In the genomic region with DNA sequence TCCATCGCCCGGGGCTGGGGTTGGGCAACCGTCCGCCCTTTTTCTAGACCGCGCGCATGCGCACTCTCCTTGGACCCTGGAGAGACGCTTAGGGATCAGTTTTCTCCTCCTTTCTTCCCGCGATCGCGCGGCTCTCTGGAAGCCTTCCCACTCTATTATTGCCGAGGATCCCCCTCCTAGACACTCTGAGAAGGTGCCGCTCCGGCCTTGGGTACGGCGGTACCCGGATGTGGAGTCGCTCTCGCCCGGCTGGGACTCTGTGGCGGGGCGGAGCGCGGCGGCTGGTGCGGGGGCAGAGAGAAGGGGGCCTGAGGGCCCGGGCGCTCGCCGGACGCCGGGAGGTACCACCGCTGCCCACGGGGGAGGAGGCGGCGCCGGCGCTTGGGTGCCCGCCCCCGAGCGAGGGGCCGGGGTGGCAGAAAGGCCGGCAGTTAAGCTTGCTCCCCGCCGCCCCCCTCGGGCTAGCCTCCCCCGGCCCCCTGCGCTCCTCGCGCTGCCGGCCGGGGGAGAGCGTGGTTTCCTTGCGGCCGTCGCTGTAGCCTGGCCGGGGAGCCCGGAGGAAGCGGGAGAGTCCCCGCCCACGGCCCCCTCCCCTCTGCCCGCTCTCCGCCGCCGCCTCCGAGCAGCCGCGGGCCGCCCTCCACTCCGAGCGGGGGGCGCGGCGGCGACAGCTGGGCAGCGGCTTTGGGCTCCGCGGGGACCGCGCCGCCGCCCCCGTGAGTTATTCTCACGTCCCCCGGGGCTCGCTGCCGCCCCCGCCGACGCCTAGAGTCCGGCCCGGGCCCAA, we compare ENCODE assay signal across 8 cellular contexts. TPM values are rescaled to one million over a fixed set of nuclear protein-coding genes. Genes with fewer than 3 reads are reported as not detected.
DNase-seq lines count a peak whose midpoint lies in the region; ATAC-seq and TF ChIP-seq lines count a peak whose summit lies in the region.

A gene (plus strand): TSS at position 69 of the 787 bp plus-strand sequence. CDS start 792 bp downstream, outside the sequence.

- 0 to 1% (median 0%) methylated on average over 31 to 94 of the region's 95 CpGs for WGBS in stomach, 5 donors

- H3K9me3 Mint-ChIP-seq in endothelial cell (ENCODE audit: unreplicated experiment), result no peaks in the 10 kb centered on the region

- POLR2A ChIA-PET in BJ (lab: Charles Lee), result interaction anchor here (0.6 to 0.7 kb wide), 3 partner anchors 19 to 79 kb away, joined by 3 to 4 read pairs (median 3); no protein-coding TSS in a partner anchor

- H3K4me1 Mint-ChIP-seq in endothelial cell (ENCODE audit: unreplicated experiment), result peaks cover 32% of the 10 kb centered on the region

- peaks cover 0 to 47% (median 29%) of the 10 kb centered on the region in 4 donors for H3K4me1 ChIP-seq in stomach

- CTCF ChIA-PET in BJ (lab: Yijun Ruan, JAX), result interaction anchor here (0.8 to 1.5 kb wide), 3 partner anchors 15 to 140 kb away, joined by 3 to 6 read pairs (median 4); a partner anchor contains a TSS

- H3K4me3 Mint-ChIP-seq in endothelial cell (ENCODE audit: unreplicated experiment), result peak within 1 kb of the TSS; percentile 95

- H3K27ac ChIP-seq in stomach, result peak within 1 kb of the TSS; percentile 94 to 99 (median 98)

- ATAC-seq in GM18909 (IDR thresholded peaks at IDR 0.05; ENCODE audit: poor library complexity, unreplicated experiment), result peak; percentile 70
- peak; percentile 46 for ATAC-seq in HG03108 (IDR thresholded peaks at IDR 0.05; ENCODE audit: unreplicated experiment)

- TF ChIP-seq CTCF in BJ (IDR thresholded peaks at IDR 0.05; ENCODE audit: insufficient read depth, low read depth, low read length) (no peak), endothelial cell (IDR thresholded peaks at IDR 0.05; ENCODE audit: unreplicated experiment) (no peak), stomach (IDR thresholded peaks at IDR 0.05) (peak in 1 of 7 experiments; percentile 3)

- intact Hi-C loops in stomach (cut with DNase I; ENCODE audit: low total_unique reads), result loop anchor here (10.0 kb wide), 1 partner anchor 126 kb away; a partner anchor contains a TSS

- DNase-seq in BJ (ENCODE audit: low read depth) (peak; percentile 70), NCI-H345 treated with DMSO at 0.1 percent for 48 hours (lab: John Stamatoyannopoulos, UW; ENCODE audit: unreplicated experiment) (peak; percentile 98), endothelial cell (ENCODE audit: low spot score) (peak; percentile 100), midbrain (lab: John Stamatoyannopoulos, UW) (peak; percentile 99), stomach (peak; percentile 99)
- DNase-seq in activated CD8-positive, alpha-beta memory T cell treated with anti-CD3 and anti-CD28 coated beads for 1 hour (ENCODE audit: extremely low read depth in 1 of 2, low read depth in 1 of 2), result peak; percentile 97 to 99

- H3K36me3 Mint-ChIP-seq in endothelial cell (ENCODE audit: low read depth, unreplicated experiment), result peaks cover 4% of the 10 kb centered on the region

- peak in 1 of 4 donors; percentile 68 for TF ChIP-seq POLR2A in stomach (IDR thresholded peaks at IDR 0.05)

- no peak for TF ChIP-seq EP300 in stomach (IDR thresholded peaks at IDR 0.05)

- H3K27me3 Mint-ChIP-seq in endothelial cell (ENCODE audit: unreplicated experiment), result peaks cover 6% of the 10 kb centered on the region

- no peaks in the 10 kb centered on the region for H3K27me3 ChIP-seq in BJ (ENCODE audit: control insufficient read depth, insufficient read depth, low read length)
- H3K27me3 ChIP-seq in stomach, result no peaks in the 10 kb centered on the region

- H3K36me3 ChIP-seq in BJ (ENCODE audit: control insufficient read depth, insufficient read depth, low read length), result no peaks in the 10 kb centered on the region
- H3K36me3 ChIP-seq in stomach, result no peaks in the 10 kb centered on the region

- no peaks in the 10 kb centered on the region for H3K9me3 ChIP-seq in stomach

- H3K4me3 ChIP-seq in BJ (ENCODE audit: low read depth, low read length), result peak within 1 kb of the TSS; percentile 97
- peak within 1 kb of the TSS; percentile 78 to 98 (median 92) for H3K4me3 ChIP-seq in stomach

- H3K27ac Mint-ChIP-seq in endothelial cell (ENCODE audit: unreplicated experiment), result peak within 1 kb of the TSS; percentile 75

RNA-seq across cellular contexts. Expression of the gene that starts here (rescaled TPM):
- polyA plus RNA-seq in BJ (2011; rRNA removed) (10.0 and 18.7 TPM in 2 replicates), stomach (1 to 10 TPM; 4.4 to 5.7 (median 5.3) TPM)
- 37.7 and 38.7 TPM in 2 replicates for polyA minus RNA-seq in BJ (2011; rRNA and poly(A)+ RNA removed)
- total RNA-seq in endothelial cell (ENCODE audit: unreplicated experiment) (62.8 TPM), stomach (10 to 100 TPM; 10.4 to 83.5 (median 18.7) TPM)

Comparison
In these comparisons a context has a peak if more than half of its experiments do, and no peak if none do; other contexts are left out.
1. Peak in every context shown above with its lines: DNase-seq, ATAC-seq, H3K4me3 ChIP-seq and H3K27ac ChIP-seq.